ENCODE assay signal across 17 cellular contexts in genomic region chr3:17974206-17974841, GRCh38.
A peak's percentile ranks its signal among the peaks of the same experiment; 100 is the strongest.
DNase-seq lines count a peak whose midpoint lies in the region; ATAC-seq and TF ChIP-seq lines count a peak whose summit lies in the region.
"Had no signal": no experiment of that assay in that cellular context is flagged by ENCODE, and none has a peak within 500 bp of the region (broad histone marks: within the 10 kb centered on the region; RNA-seq: fewer than 3 reads in every experiment).

No MANE protein-coding gene starts in this region.

- no peak overlapping the region for H2AFZ ChIP-seq in PC-3 (ENCODE audit: low read length)
- H2AFZ ChIP-seq: parathyroid adenoma had no signal

- ATAC-seq in heart right ventricle (no peak), PC-3 (peak; percentile 51), GM21619 (IDR thresholded peaks at IDR 0.05; ENCODE audit: unreplicated experiment) (no peak)
- ATAC-seq in CD4-positive, alpha-beta T cell (ENCODE audit: poor library complexity): no peak
- ATAC-seq in activated T-cell treated with anti-CD3 and anti-CD28 coated beads, Interleukin-2, amount 50 U/mL, for 4 hours: no peak
- ATAC-seq: activated CD4-positive, CD25-positive, alpha-beta regulatory T cell treated with anti-CD3 and anti-CD28 coated beads, Interleukin-2, amount 50 U/mL, for 24 hours had no signal

- H3K27ac Mint-ChIP-seq in type B pancreatic cell: no peak overlapping the region
- no peak overlapping the region for H3K27ac Mint-ChIP-seq in CD4-positive, alpha-beta T cell

- H3K9me3 ChIP-seq in cardiac muscle cell (ENCODE audit: low read depth) (no peaks in the 10 kb centered on the region), heart right ventricle (no peaks in the 10 kb centered on the region), PC-3 (ENCODE audit: low read length) (no peaks in the 10 kb centered on the region)
- H3K9me3 ChIP-seq in CD4-positive, alpha-beta T cell (ENCODE audit: control insufficient read depth, low read length): no peaks in the 10 kb centered on the region

- peaks cover 26% of the 10 kb centered on the region for H3K4me1 Mint-ChIP-seq in type B pancreatic cell (ENCODE audit: unreplicated experiment)
- no peaks in the 10 kb centered on the region for H3K4me1 Mint-ChIP-seq in CD4-positive, alpha-beta T cell (ENCODE audit: low read depth)
- H3K4me1 Mint-ChIP-seq in activated T-cell treated with anti-CD3 and anti-CD28 coated beads, Interleukin-2, amount 50 U/mL, for 4 hours (ENCODE audit: low read depth): no peaks in the 10 kb centered on the region

- H3K27ac ChIP-seq in cardiac muscle cell: no peak overlapping the region
- no peak overlapping the region for H3K27ac ChIP-seq in heart right ventricle
- H3K27ac ChIP-seq in PC-3 (ENCODE audit: low read length): no peak overlapping the region
- H3K27ac ChIP-seq in CD4-positive, alpha-beta T cell (ENCODE audit: low read depth, low read length): no peak overlapping the region
- H3K27ac ChIP-seq: parathyroid adenoma had no signal

- H3K27me3 Mint-ChIP-seq in type B pancreatic cell: no peaks in the 10 kb centered on the region
- H3K27me3 Mint-ChIP-seq in CD4-positive, alpha-beta T cell: no peaks in the 10 kb centered on the region
- H3K27me3 Mint-ChIP-seq in activated T-cell treated with anti-CD3 and anti-CD28 coated beads, Interleukin-2, amount 50 U/mL, for 4 hours (ENCODE audit: low read depth): no peaks in the 10 kb centered on the region

- intact Hi-C loops in heart right ventricle (cut with DNase I) (no loop called here), PC-3 (cut with micrococcal nuclease) (loop anchor here (1.0 to 5.0 kb wide), 3 partner anchors 57 to 413 kb away; no protein-coding TSS in a partner anchor)
- intact Hi-C loops in CD4-positive, alpha-beta T cell (cut with DNase I, micrococcal nuclease): no loop called here

- no peak overlapping the region for H3K4me3 Mint-ChIP-seq in type B pancreatic cell
- no peak overlapping the region for H3K4me3 Mint-ChIP-seq in CD4-positive, alpha-beta T cell
- H3K4me3 Mint-ChIP-seq in activated T-cell treated with anti-CD3 and anti-CD28 coated beads, Interleukin-2, amount 50 U/mL, for 4 hours: no peak overlapping the region
- H3K4me3 Mint-ChIP-seq: mesothelial cell of epicardium had no signal

- POLR2A ChIA-PET in PC-3 (lab: Charles Lee; ENCODE audit: unreplicated experiment): no interaction called here
- POLR2A ChIA-PET in CD4-positive, alpha-beta T cell (lab: Charles Lee): no interaction called here

- H3K9me2 ChIP-seq in PC-3 (replicated peaks; ENCODE audit: low read length): no peaks in the 10 kb centered on the region

- TF ChIP-seq CTCF in cardiac muscle cell (IDR thresholded peaks at IDR 0.05; ENCODE audit: low read depth, low read length) (peak; percentile 40), heart right ventricle (IDR thresholded peaks at IDR 0.05) (peak in 2 of 9 donors; percentile 17 to 19), PC-3 (conservative IDR thresholded peaks at IDR 0.05; ENCODE audit: low read depth, low read length) (peak; percentile 58), epithelial cell of proximal tubule (conservative IDR thresholded peaks at IDR 0.05; ENCODE audit: low read depth, low read length) (peak; percentile 46), type B pancreatic cell (conservative IDR thresholded peaks at IDR 0.05) (peak; percentile 39)
- TF ChIP-seq CTCF in CD4-positive, alpha-beta T cell (IDR thresholded peaks at IDR 0.05): no peak

- H3K4me1 ChIP-seq in cardiac muscle cell (ENCODE audit: low read depth): peaks cover 19% of the 10 kb centered on the region
- H3K4me1 ChIP-seq in heart right ventricle: no peaks in the 10 kb centered on the region
- H3K4me1 ChIP-seq in PC-3 (ENCODE audit: insufficient read depth, low read length): no peaks in the 10 kb centered on the region
- H3K4me1 ChIP-seq: parathyroid adenoma had no signal

- H3K36me3 ChIP-seq in cardiac muscle cell: no peaks in the 10 kb centered on the region
- no peaks in the 10 kb centered on the region for H3K36me3 ChIP-seq in heart right ventricle
- no peaks in the 10 kb centered on the region for H3K36me3 ChIP-seq in PC-3 (ENCODE audit: low read depth, low read length)

- CTCF ChIA-PET in PC-3 (lab: Charles Lee): interaction anchor here (0.5 to 0.7 kb wide), 3 partner anchors 10 to 106 kb away, joined by 3 to 5 read pairs (median 3); no protein-coding TSS in a partner anchor
- CTCF ChIA-PET in CD4-positive, alpha-beta T cell (lab: Charles Lee): no interaction called here

- H3K36me3 Mint-ChIP-seq in type B pancreatic cell: no peaks in the 10 kb centered on the region
- no peaks in the 10 kb centered on the region for H3K36me3 Mint-ChIP-seq in CD4-positive, alpha-beta T cell (ENCODE audit: low read depth)
- no peaks in the 10 kb centered on the region for H3K36me3 Mint-ChIP-seq in activated T-cell treated with anti-CD3 and anti-CD28 coated beads, Interleukin-2, amount 50 U/mL, for 4 hours (ENCODE audit: insufficient read depth)
- H3K36me3 Mint-ChIP-seq: mesothelial cell of epicardium had no signal

- no peak overlapping the region for H3K9ac ChIP-seq in PC-3 (ENCODE audit: low read length)
- H3K9ac ChIP-seq: parathyroid adenoma had no signal

- DNase-seq in cardiac muscle cell (ENCODE audit: low read depth in 1 of 2, low spot score in 1 of 2) (peak in 1 of 2 donors; percentile 21), heart right ventricle (no peak), PC-3 (peak; percentile 37), epithelial cell of proximal tubule (ENCODE audit: low read depth) (no peak), type B pancreatic cell (ENCODE audit: extremely low spot score, unreplicated experiment) (no peak)
- no peak for DNase-seq in CD4-positive, alpha-beta T cell
- no peak for DNase-seq in activated T-cell treated with anti-CD3 and anti-CD28 coated beads, Interleukin-2, amount 50 U/mL, for 4 hours
- DNase-seq: activated T-cell treated with anti-CD3 and anti-CD28 coated beads, Interleukin-2, amount 50 U/mL, for 48 hours; cortex of kidney; DMS153; NCI-H2029; NK-92 treated with Interleukin-12 subunit alpha and Interleukin-12 subunit beta, amount 100 ng/mL, for 24 hours; stimulated activated CD4-positive, alpha-beta T cell treated with anti-CD3 and anti-CD28 coated beads, Interleukin-12 subunit alpha, Interleukin-12 subunit beta, amount 100 ng/mL, for 4 hours had no signal

- H3K4me3 ChIP-seq in cardiac muscle cell (no peak overlapping the region), heart right ventricle (no peak overlapping the region), PC-3 (ENCODE audit: low read length) (no peak overlapping the region), epithelial cell of proximal tubule (ENCODE audit: low read depth, low read length) (no peak overlapping the region)

- no TSS peak for BruUV-seq in PC-3 (replicated peaks; lab: Mats Ljungman, UMichigan)

- no peaks in the 10 kb centered on the region for H4K20me1 ChIP-seq in PC-3 (ENCODE audit: low read length)

- no peaks in the 10 kb centered on the region for H3K79me2 ChIP-seq in PC-3 (ENCODE audit: low read length)
- H3K79me2 ChIP-seq: parathyroid adenoma had no signal

- H3K27me3 ChIP-seq in cardiac muscle cell: no peaks in the 10 kb centered on the region
- no peaks in the 10 kb centered on the region for H3K27me3 ChIP-seq in heart right ventricle
- no peaks in the 10 kb centered on the region for H3K27me3 ChIP-seq in PC-3 (ENCODE audit: low read length)
- no peaks in the 10 kb centered on the region for H3K27me3 ChIP-seq in CD4-positive, alpha-beta T cell (ENCODE audit: control insufficient read depth, insufficient read depth, low read length)

- no peak overlapping the region for H3K4me2 ChIP-seq in PC-3 (ENCODE audit: low read length)

- H3K9me3 Mint-ChIP-seq in type B pancreatic cell: no peaks in the 10 kb centered on the region
- no peaks in the 10 kb centered on the region for H3K9me3 Mint-ChIP-seq in CD4-positive, alpha-beta T cell
- H3K9me3 Mint-ChIP-seq in activated T-cell treated with anti-CD3 and anti-CD28 coated beads, Interleukin-2, amount 50 U/mL, for 4 hours: no peaks in the 10 kb centered on the region
- H3K9me3 Mint-ChIP-seq: mesothelial cell of epicardium had no signal

- 90 to 94% methylated on average over 1 of the region's 1 CpG for WGBS in heart right ventricle, 2 donors

- no peaks in the 10 kb centered on the region for H3F3A ChIP-seq in PC-3 (ENCODE audit: low read length, unreplicated experiment)
